In the genomic region with DNA sequence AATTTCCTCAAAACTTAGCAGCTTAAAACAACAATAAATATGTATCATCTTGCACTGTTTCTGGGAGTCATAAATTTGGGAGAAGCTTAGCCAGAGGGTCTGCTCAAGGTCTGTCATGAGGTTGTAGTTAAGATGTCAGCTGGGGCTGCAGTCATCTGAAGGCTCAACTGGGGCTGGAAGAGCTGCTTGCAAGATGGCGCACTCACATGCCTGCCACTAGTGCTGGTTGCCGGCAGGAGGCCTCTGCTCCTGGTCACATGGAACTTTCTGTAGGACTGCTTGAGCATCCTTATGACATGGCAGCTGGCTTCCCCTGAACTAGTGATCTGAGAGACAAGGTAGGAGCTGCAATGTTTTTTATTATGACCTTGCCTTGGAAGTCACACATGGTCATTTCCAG, we compare ENCODE assay signal across 34 cellular contexts.
"Had no signal": no experiment of that assay in that cellular context is flagged by ENCODE, and none has a peak within 500 bp of the region (broad histone marks: within the 10 kb centered on the region; RNA-seq: fewer than 3 reads in every experiment).

No MANE protein-coding gene starts in this region.

- DNase-seq: activated CD4-positive, alpha-beta T cell treated with anti-CD3 and anti-CD28 coated beads for 4 hours; activated CD4-positive, alpha-beta T cell treated with anti-CD3 and anti-CD28 coated beads, Interleukin-2, amount 50 U/mL, for 4 hours; activated naive CD4-positive, alpha-beta T cell; activated naive CD8-positive, alpha-beta T cell treated with anti-CD3 and anti-CD28 coated beads for 36 hours; activated T-cell treated with anti-CD3 and anti-CD28 coated beads for 4 hours; activated T-cell treated with anti-CD3 and anti-CD28 coated beads, Interleukin-2, amount 50 U/mL, for 72 hours; amniotic stem cell; central memory CD4-positive, alpha-beta T cell; effector memory CD4-positive, alpha-beta T cell; erythroblast; gastrocnemius medialis; lower lobe of right lung; mesendoderm; retina; sigmoid colon; small intestine; stimulated activated CD4-positive, alpha-beta T cell treated with anti-CD3 and anti-CD28 coated beads, Interleukin-1b, Interleukin-23, amount 100 ng/mL, for 48 hours; stimulated activated CD4-positive, alpha-beta T cell treated with anti-CD3 and anti-CD28 coated beads, Interleukin-4, amount 100 ng/mL, for 4 hours; stimulated activated naive CD8-positive, alpha-beta T cell treated with anti-CD3 and anti-CD28 coated beads, Interleukin-15, amount 100 ng/mL, for 72 hours; T-helper 9 cell; upper lobe of right lung had no signal

- H3K9me3 Mint-ChIP-seq: natural killer cell treated with Interleukin-12 subunit alpha and Interleukin-12 subunit beta and Interleukin-15 and Interleukin-18, amount 100 ng/mL, for 72 hours; T-helper 1 cell treated with Interleukin-12 subunit alpha and Interleukin-12 subunit beta and Interleukin-4 antibody, amounts not matched to agents 30 μg/mL and 1 μg/mL, for 36 hours had no signal

- FAIRE-seq: astrocyte, keratinocyte, pancreas, small intestine, TTC549 had no signal

- ATAC-seq: activated T-cell treated with anti-CD3 and anti-CD28 coated beads, Interleukin-2, amount 50 U/mL, for 72 hours; gastrocnemius medialis; left colon; lower lobe of right lung; mucosa of descending colon; natural killer cell treated with Interleukin-12 subunit alpha and Interleukin-12 subunit beta and Interleukin-15 and Interleukin-18, amount 100 ng/mL, for 72 hours; pancreas; stimulated activated memory B cell treated with anti-CD40 and anti-IgM and Interleukin-4, amounts not matched to agents 10 μg/mL and 1 μg/mL and 100 μg/mL, for 72 hours; stimulated activated naive CD8-positive, alpha-beta T cell treated with anti-CD3 and anti-CD28 coated beads, Interleukin-15, amount 100 ng/mL, for 72 hours; upper lobe of right lung had no signal

- H3K27me3 Mint-ChIP-seq: activated naive CD8-positive, alpha-beta T cell treated with anti-CD3 and anti-CD28 coated beads for 36 hours; natural killer cell treated with Interleukin-12 subunit alpha and Interleukin-12 subunit beta and Interleukin-15 and Interleukin-18, amount 100 ng/mL, for 72 hours; stimulated activated naive CD8-positive, alpha-beta T cell treated with anti-CD3 and anti-CD28 coated beads, Interleukin-15, amount 100 ng/mL, for 72 hours had no signal

- H3K79me2 ChIP-seq: hepatocyte had no signal

- H3K27ac Mint-ChIP-seq: activated naive CD8-positive, alpha-beta T cell treated with anti-CD3 and anti-CD28 coated beads for 36 hours; activated T-cell treated with anti-CD3 and anti-CD28 coated beads, Interleukin-2, amount 50 U/mL, for 72 hours; natural killer cell treated with Interleukin-12 subunit alpha and Interleukin-12 subunit beta and Interleukin-15 and Interleukin-18, amount 100 ng/mL, for 72 hours; stimulated activated memory B cell treated with anti-CD40 and anti-IgM and Interleukin-4, amounts not matched to agents 10 μg/mL and 1 μg/mL and 100 μg/mL, for 72 hours; stimulated activated naive CD8-positive, alpha-beta T cell treated with anti-CD3 and anti-CD28 coated beads, Interleukin-15, amount 100 ng/mL, for 72 hours; T-helper 1 cell treated with Interleukin-12 subunit alpha and Interleukin-12 subunit beta and Interleukin-4 antibody, amounts not matched to agents 30 μg/mL and 1 μg/mL, for 36 hours had no signal

- H3K9me3 ChIP-seq: gastrocnemius medialis, lower lobe of right lung, pancreas, prostate gland, sigmoid colon, tibial artery, upper lobe of right lung had no signal

- H3K4me2 ChIP-seq: hepatocyte had no signal

- H3K4me3 ChIP-seq: gastrocnemius medialis, hepatocyte, lower lobe of right lung, mucosa of descending colon, pancreas, prostate gland, sigmoid colon, tibial artery, upper lobe of right lung had no signal

- H3K36me3 ChIP-seq: gastrocnemius medialis, lower lobe of right lung, pancreas, prostate gland, sigmoid colon, tibial artery, upper lobe of right lung had no signal

- H3K36me3 Mint-ChIP-seq: activated naive CD8-positive, alpha-beta T cell treated with anti-CD3 and anti-CD28 coated beads for 36 hours; natural killer cell treated with Interleukin-12 subunit alpha and Interleukin-12 subunit beta and Interleukin-15 and Interleukin-18, amount 100 ng/mL, for 72 hours; stimulated activated memory B cell treated with anti-CD40 and anti-IgM and Interleukin-4, amounts not matched to agents 10 μg/mL and 1 μg/mL and 100 μg/mL, for 72 hours had no signal

- H3K27ac ChIP-seq: gastrocnemius medialis, hepatocyte, lower lobe of right lung, prostate gland, sigmoid colon, tibial artery, upper lobe of right lung, VCaP had no signal

- H3K4me3 Mint-ChIP-seq: activated naive CD8-positive, alpha-beta T cell treated with anti-CD3 and anti-CD28 coated beads for 36 hours; activated T-cell treated with anti-CD3 and anti-CD28 coated beads, Interleukin-2, amount 50 U/mL, for 72 hours; natural killer cell treated with Interleukin-12 subunit alpha and Interleukin-12 subunit beta and Interleukin-15 and Interleukin-18, amount 100 ng/mL, for 72 hours; stimulated activated memory B cell treated with anti-CD40 and anti-IgM and Interleukin-4, amounts not matched to agents 10 μg/mL and 1 μg/mL and 100 μg/mL, for 72 hours; stimulated activated naive CD8-positive, alpha-beta T cell treated with anti-CD3 and anti-CD28 coated beads, Interleukin-15, amount 100 ng/mL, for 72 hours; T-helper 1 cell treated with Interleukin-12 subunit alpha and Interleukin-12 subunit beta and Interleukin-4 antibody, amounts not matched to agents 30 μg/mL and 1 μg/mL, for 36 hours had no signal

- H3K4me1 ChIP-seq: gastrocnemius medialis, prostate gland, sigmoid colon, upper lobe of right lung had no signal

- H3K4me1 Mint-ChIP-seq: stimulated activated memory B cell treated with anti-CD40 and anti-IgM and Interleukin-4, amounts not matched to agents 10 μg/mL and 1 μg/mL and 100 μg/mL, for 72 hours had no signal

- H3K27me3 ChIP-seq: gastrocnemius medialis, hepatocyte, pancreas, sigmoid colon, tibial artery, upper lobe of right lung had no signal

- H2AFZ ChIP-seq: hepatocyte had no signal
